1 cellular context compared by ENCODE assay signal in the genomic region with DNA sequence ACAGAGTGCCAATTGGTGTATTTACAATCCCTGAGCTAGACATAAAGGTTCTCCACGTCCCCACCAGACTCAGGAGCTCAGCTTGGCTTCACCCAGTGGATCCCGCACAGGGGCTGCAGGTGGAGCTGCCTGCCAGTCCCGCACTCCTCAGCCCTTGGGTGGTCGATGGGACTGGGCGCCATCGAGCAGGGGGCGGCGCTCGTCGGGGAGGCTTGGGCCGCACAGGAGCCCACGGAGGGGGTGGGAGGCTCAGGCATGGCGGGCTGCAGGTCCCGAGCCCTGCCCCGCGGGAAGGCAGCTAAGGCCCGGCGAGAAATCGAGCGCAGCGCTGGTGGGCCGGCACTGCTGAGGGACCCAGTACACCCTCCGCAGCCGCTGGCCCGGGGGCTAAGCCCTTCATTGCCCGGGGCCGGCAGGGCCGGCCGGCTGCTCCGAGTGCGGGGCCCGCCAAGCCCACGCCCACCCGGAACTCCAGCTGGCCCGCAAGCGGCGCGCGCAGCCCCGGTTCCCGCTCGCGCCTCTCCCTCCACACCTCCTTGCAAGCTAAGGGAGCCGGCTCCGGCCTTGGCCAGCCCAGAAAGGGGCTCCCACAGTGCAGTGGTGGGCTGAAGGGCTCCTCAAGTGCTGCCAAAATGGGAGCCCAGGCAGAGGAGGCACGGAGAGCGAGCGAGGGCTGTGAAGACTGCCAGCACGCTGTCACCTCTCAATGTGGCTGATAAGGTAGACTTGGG. TPM values are rescaled to one million over a fixed set of nuclear protein-coding genes. Genes with fewer than 3 reads are reported as not detected.
"Had no signal": no experiment of that assay in that cellular context is flagged by ENCODE, and none has a peak within 500 bp of the region (broad histone marks: within the 10 kb centered on the region; RNA-seq: fewer than 3 reads in every experiment).

No MANE protein-coding gene starts in this region.

RNA-seq across cellular contexts. Expression of a gene that starts 57.2 kb away (rescaled TPM):
- polyA plus RNA-seq: GM23248 had no signal
